In the genomic region with DNA sequence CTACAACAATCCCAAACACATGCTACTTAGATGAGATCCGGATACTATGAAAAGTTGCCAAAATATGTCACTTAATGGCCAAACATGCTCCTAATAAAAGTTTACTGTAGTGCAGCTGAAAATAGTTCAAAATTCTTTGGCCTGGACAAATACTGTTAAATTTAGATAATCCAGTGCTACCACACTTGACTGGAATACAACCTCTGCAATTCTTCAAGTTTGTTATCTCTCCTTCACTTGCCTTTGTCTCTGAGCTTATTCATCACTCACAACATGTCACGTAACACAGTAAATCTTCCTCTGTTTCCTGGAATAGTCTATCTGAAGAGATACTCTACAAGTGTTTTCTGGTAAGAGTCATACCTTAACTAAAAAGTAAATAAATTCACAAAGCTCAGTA, we compare ENCODE assay signal across 18 cellular contexts. TPM values are rescaled to one million over a fixed set of nuclear protein-coding genes. Genes with fewer than 3 reads are reported as not detected.
DNase-seq lines count a peak whose midpoint lies in the region; FAIRE-seq and TF ChIP-seq lines count a peak whose summit lies in the region.
"Had no signal": no experiment of that assay in that cellular context is flagged by ENCODE, and none has a peak within 500 bp of the region (broad histone marks: within the 10 kb centered on the region; RNA-seq: fewer than 3 reads in every experiment).

No MANE protein-coding gene starts in this region.

- no TSS peak for BruUV-seq in endothelial cell of umbilical vein (replicated peaks; lab: Mats Ljungman, UMichigan)

- H4K20me1 ChIP-seq in endothelial cell of umbilical vein (replicated peaks; ENCODE audit: control insufficient read depth, extremely low read depth, insufficient read depth, low read length): no peaks in the 10 kb centered on the region

- FAIRE-seq in endothelial cell of umbilical vein (lab: Jason Lieb, UNC): no peak

- no peaks in the 10 kb centered on the region for H3K36me3 ChIP-seq in endothelial cell of umbilical vein (ENCODE audit: control insufficient read depth in 2 of 2, extremely low read depth in 1 of 2, insufficient read depth in 2 of 2, low read length in 2 of 2)
- no peaks in the 10 kb centered on the region for H3K36me3 ChIP-seq in tibial artery
- H3K36me3 ChIP-seq: adrenal gland, colonic mucosa, SJSA1 had no signal

- intact Hi-C loops in endothelial cell of umbilical vein (cut with micrococcal nuclease): no loop called here
- intact Hi-C loops in tibial artery (cut with DNase I; ENCODE audit: low total_unique reads): no loop called here

- TF ChIP-seq CTCF in endothelial cell of umbilical vein (IDR thresholded peaks at IDR 0.05; ENCODE audit: extremely low read depth in 1 of 2, insufficient read depth in 1 of 2, low read depth in 1 of 2, low read length in 2 of 2) (no peak), tibial artery (IDR thresholded peaks at IDR 0.05) (no peak)

- no peak overlapping the region for H3K9ac ChIP-seq in endothelial cell of umbilical vein (replicated peaks; ENCODE audit: extremely low read depth, insufficient read depth, low read length)
- H3K9ac ChIP-seq: KMS-11 had no signal

- dilution Hi-C loops in endothelial cell of umbilical vein (cut with MboI; ENCODE audit: extremely low pct_ligation_motif_present, low sequenced_read_pairs): no loop called here

- POLR2A ChIA-PET in endothelial cell of umbilical vein (lab: Charles Lee): no interaction called here

- DNase-seq in NCI-H226 (peak; percentile 57), endothelial cell of umbilical vein (ENCODE audit: low read depth, low spot score) (peak; percentile 17), left kidney (ENCODE audit: low read depth, low spot score) (peak; percentile 5), tibial artery (no peak), NCI-H1105 (lab: John Stamatoyannopoulos, UW) (no peak), NCI-H524 treated with DMSO at 0.1 percent for 48 hours (lab: John Stamatoyannopoulos, UW) (no peak)
- DNase-seq in stimulated activated naive CD4-positive, alpha-beta T cell (lab: John Stamatoyannopoulos, UW): no peak
- DNase-seq: activated CD8-positive, alpha-beta T cell treated with anti-CD3 and anti-CD28 coated beads, Interleukin-2, amount 10 ng/mL, durations not matched to agents 7 days and 5 days; adrenal gland; colonic mucosa; DMS79 treated with DMSO at 0.1 percent for 48 hours; NCI-H1417 treated with DMSO at 0.1 percent for 48 hours; NCI-H345 had no signal

- H3K27me3 ChIP-seq in endothelial cell of umbilical vein (ENCODE audit: control insufficient read depth in 2 of 2, insufficient read depth in 2 of 2, low read length in 2 of 2): no peaks in the 10 kb centered on the region
- H3K27me3 ChIP-seq in tibial artery: no peaks in the 10 kb centered on the region
- H3K27me3 ChIP-seq: adrenal gland, colonic mucosa, SJSA1 had no signal

- CTCF ChIA-PET in endothelial cell of umbilical vein (lab: Charles Lee): no interaction called here

- peaks cover 16% of the 10 kb centered on the region for H3K79me2 ChIP-seq in endothelial cell of umbilical vein (ENCODE audit: control insufficient read depth, insufficient read depth, low read length)

- H3K9me1 ChIP-seq in endothelial cell of umbilical vein (replicated peaks; ENCODE audit: control insufficient read depth, extremely low read depth, insufficient read depth, low read length): no peaks in the 10 kb centered on the region

- H3K4me3 ChIP-seq in endothelial cell of umbilical vein (replicated peaks in 1 of 3; ENCODE audit: insufficient read depth in 1 of 3, low read depth in 1 of 3, low read length in 3 of 3) (no peak overlapping the region), tibial artery (no peak overlapping the region)
- H3K4me3 ChIP-seq: adrenal gland, colonic mucosa, SJSA1 had no signal

- no peaks in the 10 kb centered on the region for H3K9me3 ChIP-seq in endothelial cell of umbilical vein (replicated peaks; ENCODE audit: control insufficient read depth, insufficient read depth, low read length)
- no peaks in the 10 kb centered on the region for H3K9me3 ChIP-seq in tibial artery
- H3K9me3 ChIP-seq: adrenal gland, colonic mucosa, SJSA1 had no signal

- no peak overlapping the region for H3K4me2 ChIP-seq in endothelial cell of umbilical vein (ENCODE audit: insufficient read depth, low read length)
- H3K4me2 ChIP-seq: KMS-11 had no signal

- H3K27ac ChIP-seq in endothelial cell of umbilical vein (ENCODE audit: insufficient read depth, low read depth, low read length): no peak overlapping the region
- H3K27ac ChIP-seq in tibial artery: peak overlapping the region; percentile 5 to 56
- H3K27ac ChIP-seq: adrenal gland, colonic mucosa, KMS-11, SJSA1, VCaP had no signal

- no peak for TF ChIP-seq POLR2A in endothelial cell of umbilical vein (IDR thresholded peaks at IDR 0.05; ENCODE audit: low read depth, low read length)

- H3K4me1 ChIP-seq in endothelial cell of umbilical vein (ENCODE audit: control insufficient read depth, extremely low read depth, insufficient read depth, low read length): peaks cover 3% of the 10 kb centered on the region
- peaks cover 0 to 60% (median 8%) of the 10 kb centered on the region in 4 donors for H3K4me1 ChIP-seq in tibial artery
- H3K4me1 ChIP-seq: colonic mucosa had no signal

- no peak overlapping the region for H2AFZ ChIP-seq in endothelial cell of umbilical vein (ENCODE audit: low read depth, low read length)

TF ChIP-seq in endothelial cell of umbilical vein, 7 proteins besides CTCF, POLR2A, EP300 and RAD21:
- no peak for TF ChIP-seq POLR2AphosphoS5 (IDR thresholded peaks at IDR 0.05; ENCODE audit: insufficient read depth, low read depth, low read length)

RNA-seq across cellular contexts. Expression of gene PLN, which starts 10.5 kb away (rescaled TPM):
- not detected in 2 replicates for total RNA-seq in endothelial cell of umbilical vein
- polyA plus RNA-seq in endothelial cell of umbilical vein: not detected in 2 replicates
- polyA plus RNA-seq in endothelial cell of umbilical vein (2011; cell fraction: cytosol; rRNA removed): not detected in 2 replicates
- polyA plus RNA-seq in endothelial cell of umbilical vein (2011; cell fraction: nucleus; rRNA removed): not detected in 2 replicates
- not detected in 2 replicates for polyA plus RNA-seq in endothelial cell of umbilical vein (2012)
- polyA minus RNA-seq in endothelial cell of umbilical vein: not detected in 2 replicates
- not detected for polyA minus RNA-seq in endothelial cell of umbilical vein (2011; cell fraction: cytosol; rRNA and poly(A)+ RNA removed)
- polyA minus RNA-seq in endothelial cell of umbilical vein (2011; cell fraction: nucleus; rRNA and poly(A)+ RNA removed): 0.19 TPM in 1 of 2 replicates, not detected in the other
- total RNA-seq: activated CD8-positive, alpha-beta T cell treated with anti-CD3 and anti-CD28 coated beads, Interleukin-2, amount 10 ng/mL, durations not matched to agents 7 days and 5 days; activated T-helper 2 cell treated with anti-CD3 and anti-CD28 coated beads, Interferon-gamma antibody, Interleukin-2, Interleukin-4, amounts not matched to agents 10 μg/mL and 5 μg/mL and 100 μg/mL, durations not matched to agents 14 hours and 24 hours and 36 hours; epithelial cell of proximal tubule; SJSA1 had no signal

Comparison
In these comparisons a context has a peak if more than half of its experiments do, and no peak if none do; other contexts are left out.
1. DNase-seq: peak in NCI-H226 (single experiment), endothelial cell of umbilical vein (single experiment) and left kidney (single experiment); none in tibial artery (0 of 2), stimulated activated naive CD4-positive, alpha-beta T cell (0 of 6), NCI-H1105 (single experiment) and NCI-H524 treated with DMSO at 0.1 percent for 48 hours (single experiment).